ENCODE assay signal across 10 cellular contexts in the genomic region with DNA sequence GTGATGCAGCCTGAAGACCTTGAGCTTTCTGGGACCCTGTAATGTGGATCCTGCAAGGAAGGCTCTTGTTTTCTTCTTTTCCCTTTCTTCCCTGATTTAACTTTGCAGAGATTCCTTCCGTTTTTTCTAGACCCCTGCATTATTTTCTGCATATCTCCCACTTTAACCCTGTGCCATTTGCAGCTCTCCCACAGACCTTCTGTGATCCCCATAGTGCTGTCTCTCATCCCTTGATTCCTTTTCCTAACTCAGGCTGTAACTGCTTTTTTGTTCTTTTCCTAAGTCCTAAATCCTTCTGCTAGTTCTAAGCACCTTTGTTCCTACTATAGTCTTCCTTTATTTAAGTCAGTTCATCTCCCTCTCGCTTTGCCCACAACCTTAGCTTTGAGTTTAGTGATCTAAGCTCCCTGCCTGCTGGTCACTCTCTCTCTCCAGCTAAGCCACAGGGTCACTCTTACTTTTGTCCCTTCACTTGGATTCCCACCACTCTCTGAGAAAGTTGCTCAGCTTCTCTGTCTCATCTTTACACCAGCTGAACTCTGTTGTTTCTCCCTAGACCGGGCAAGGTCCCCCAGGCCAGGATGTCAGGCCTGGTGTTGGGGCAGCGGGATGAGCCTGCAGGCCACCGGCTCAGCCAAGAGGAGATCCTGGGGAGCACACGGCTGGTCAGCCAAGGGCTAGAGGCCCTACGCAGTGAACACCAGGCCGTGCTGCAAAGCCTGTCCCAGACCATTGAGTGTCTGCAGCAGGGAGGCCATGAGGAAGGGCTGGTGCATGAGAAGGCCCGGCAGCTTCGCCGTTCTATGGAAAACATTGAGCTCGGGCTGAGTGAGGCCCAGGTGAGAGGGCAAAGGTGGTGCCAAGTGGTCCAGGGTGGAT. TPM values are rescaled to one million over a fixed set of nuclear protein-coding genes. Genes with fewer than 3 reads are reported as not detected.
DNase-seq lines count a peak whose midpoint lies in the region; ATAC-seq and TF ChIP-seq lines count a peak whose summit lies in the region.
"Had no signal": no experiment of that assay in that cellular context is flagged by ENCODE, and none has a peak within 500 bp of the region (broad histone marks: within the 10 kb centered on the region; RNA-seq: fewer than 3 reads in every experiment).

No MANE protein-coding gene starts in this region.

- POLR2A ChIA-PET in naive thymus-derived CD4-positive, alpha-beta T cell (lab: Charles Lee) = interaction anchor here (0.7 to 3.6 kb wide), 9 partner anchors 8 to 131 kb away, joined by 3 to 33 read pairs (median 4); a partner anchor contains a TSS

- H3K4me3 ChIP-seq in HUES48 (ENCODE audit: low read depth, low read length) = peak overlapping the region; percentile 98; the same call in 1 of the 2 replicates
- peak overlapping the region in 2 of 3 donors; percentile 77 to 90 for H3K4me3 ChIP-seq in breast epithelium
- H3K4me3 ChIP-seq in naive thymus-derived CD4-positive, alpha-beta T cell (ENCODE audit: low read length) = no peak overlapping the region
- H3K4me3 ChIP-seq in tibial nerve = peak overlapping the region in 2 of 4 donors; percentile 6 to 83

- no peaks in the 10 kb centered on the region for H3K27me3 Mint-ChIP-seq in naive thymus-derived CD4-positive, alpha-beta T cell

- peaks cover 6% of the 10 kb centered on the region for H3K4me1 ChIP-seq in HUES48 (ENCODE audit: control insufficient read depth, insufficient read depth, low read length)
- H3K4me1 ChIP-seq in breast epithelium = peaks cover 5 to 10% of the 10 kb centered on the region in 2 donors
- peaks cover 0 to 21% of the 10 kb centered on the region in 2 donors for H3K4me1 ChIP-seq in naive thymus-derived CD4-positive, alpha-beta T cell (ENCODE audit: control insufficient read depth in 2 of 2, insufficient read depth in 2 of 2, low read length in 2 of 2)
- H3K4me1 ChIP-seq in tibial nerve = peaks cover 0 to 37% (median 24%) of the 10 kb centered on the region in 4 donors

- peak overlapping the region; percentile 88 to 100 (median 96) for H3K4me3 Mint-ChIP-seq in naive thymus-derived CD4-positive, alpha-beta T cell

- H3K27me3 ChIP-seq in HUES48 (ENCODE audit: control insufficient read depth, insufficient read depth, low read length) = no peaks in the 10 kb centered on the region
- H3K27me3 ChIP-seq in breast epithelium = no peaks in the 10 kb centered on the region
- H3K27me3 ChIP-seq in naive thymus-derived CD4-positive, alpha-beta T cell (ENCODE audit: control insufficient read depth in 2 of 2, insufficient read depth in 2 of 2, low read length in 2 of 2) = no peaks in the 10 kb centered on the region
- no peaks in the 10 kb centered on the region for H3K27me3 ChIP-seq in tibial nerve

- H3K9me3 ChIP-seq in HUES48 (ENCODE audit: control insufficient read depth, insufficient read depth, low read length) (no peaks in the 10 kb centered on the region), breast epithelium (no peaks in the 10 kb centered on the region), tibial nerve (no peaks in the 10 kb centered on the region)
- H3K9me3 ChIP-seq in naive thymus-derived CD4-positive, alpha-beta T cell (ENCODE audit: control insufficient read depth in 2 of 3, low read length in 3 of 3) = no peaks in the 10 kb centered on the region

- H3K27ac ChIP-seq in 22Rv1 = peak overlapping the region; percentile 67
- no peak overlapping the region for H3K27ac ChIP-seq in HUES48 (ENCODE audit: low read depth, low read length)
- H3K27ac ChIP-seq in breast epithelium = peak overlapping the region in 1 of 2 donors; percentile 97
- no peak overlapping the region for H3K27ac ChIP-seq in naive thymus-derived CD4-positive, alpha-beta T cell (ENCODE audit: low read depth, low read length)
- H3K27ac ChIP-seq in tibial nerve = peak overlapping the region in 2 of 4 donors; percentile 41 to 95

- no peak overlapping the region for H3K9ac ChIP-seq in HUES48 (ENCODE audit: low read depth, low read length)

- CTCF ChIA-PET in naive thymus-derived CD4-positive, alpha-beta T cell (lab: Charles Lee) = no interaction called here

- no peaks in the 10 kb centered on the region for H3K9me3 Mint-ChIP-seq in naive thymus-derived CD4-positive, alpha-beta T cell

- peaks cover 2 to 39% (median 24%) of the 10 kb centered on the region in 5 donors for H3K36me3 Mint-ChIP-seq in naive thymus-derived CD4-positive, alpha-beta T cell

- DNase-seq in breast epithelium (ENCODE audit: low spot score in 2 of 2) (no peak), NCI-H226 (no peak), tibial nerve (ENCODE audit: low spot score in 2 of 2) (no peak), posterior vena cava (ENCODE audit: low spot score) (no peak)
- DNase-seq in naive thymus-derived CD4-positive, alpha-beta T cell = no peak
- DNase-seq: NCI-H2171 treated with DMSO at 0.1 percent for 48 hours had no signal

- peak overlapping the region; percentile 67 to 100 (median 98) for H3K27ac Mint-ChIP-seq in naive thymus-derived CD4-positive, alpha-beta T cell

- H3K36me3 ChIP-seq in HUES48 (ENCODE audit: control insufficient read depth, insufficient read depth, low read length) (peaks cover 24% of the 10 kb centered on the region), breast epithelium (no peaks in the 10 kb centered on the region), tibial nerve (peaks cover 0 to 63% (median 3%) of the 10 kb centered on the region in 3 donors)
- peaks cover 0 to 38% (median 0%) of the 10 kb centered on the region in 3 experiments for H3K36me3 ChIP-seq in naive thymus-derived CD4-positive, alpha-beta T cell (ENCODE audit: control insufficient read depth in 2 of 3, insufficient read depth in 3 of 3, low read length in 3 of 3)

- no peak for TF ChIP-seq CTCF in 22Rv1 (IDR thresholded peaks at IDR 0.05)
- TF ChIP-seq CTCF in breast epithelium (IDR thresholded peaks at IDR 0.05) = no peak
- no peak for TF ChIP-seq CTCF in tibial nerve (IDR thresholded peaks at IDR 0.05)

- TF ChIP-seq POLR2A in breast epithelium (IDR thresholded peaks at IDR 0.05) = no peak
- TF ChIP-seq POLR2A in tibial nerve (IDR thresholded peaks at IDR 0.05) = no peak

- no peak for TF ChIP-seq EP300 in tibial nerve (IDR thresholded peaks at IDR 0.05)

- ATAC-seq in naive thymus-derived CD4-positive, alpha-beta T cell = no peak
- no peak for ATAC-seq in HG03095 (IDR thresholded peaks at IDR 0.05; ENCODE audit: unreplicated experiment)
- ATAC-seq: activated CD4-positive, CD25-positive, alpha-beta regulatory T cell treated with anti-CD3 and anti-CD28 coated beads, Interleukin-2, amount 50 U/mL, for 24 hours had no signal

- peaks cover 27 to 44% (median 40%) of the 10 kb centered on the region in 7 donors for H3K4me1 Mint-ChIP-seq in naive thymus-derived CD4-positive, alpha-beta T cell

- 82 to 89% methylated on average over 12 of the region's 12 CpGs for WGBS in tibial nerve, 2 donors

- intact Hi-C loops in breast epithelium (cut with DNase I; ENCODE audit: low total_unique reads) (no loop called here), posterior vena cava (cut with DNase I) (loop anchor here in 1 of 2 donors (10.0 kb wide), 1 partner anchor 64 kb away; no protein-coding TSS in a partner anchor)
- intact Hi-C loops in naive thymus-derived CD4-positive, alpha-beta T cell (cut with micrococcal nuclease) = no loop called here

RNA-seq across cellular contexts. Expression of a gene that starts 1.6 kb away (rescaled TPM):
- total RNA-seq in breast epithelium = 10 to 100 TPM; 20.5 to 33.7 (median 21.0) TPM
- 10 to 100 TPM; 16.5 to 56.9 (median 42.5) TPM for total RNA-seq in naive thymus-derived CD4-positive, alpha-beta T cell
- polyA plus RNA-seq in naive thymus-derived CD4-positive, alpha-beta T cell = 10 to 100 TPM; 11.6 to 12.7 TPM
- total RNA-seq in tibial nerve = 10 to 100 TPM; 21.6 to 32.9 (median 23.8) TPM
- 10 to 100 TPM; 15.1 TPM for total RNA-seq in posterior vena cava

RNA-seq across cellular contexts. Expression of a gene that starts 1.8 kb away (rescaled TPM):
- total RNA-seq in breast epithelium (10 to 100 TPM; 17.9 to 32.1 (median 29.1) TPM), tibial nerve (10 to 100 TPM in 2 of 4 donors, 1 to 10 TPM in 2; 8.4 to 17.3 (median 11.6) TPM), posterior vena cava (10 to 100 TPM; 30.7 to 34.4 TPM)
- 10 to 100 TPM; 32.0 to 57.5 (median 47.7) TPM for total RNA-seq in naive thymus-derived CD4-positive, alpha-beta T cell
- polyA plus RNA-seq in naive thymus-derived CD4-positive, alpha-beta T cell = 10 to 100 TPM; 48.4 to 58.6 TPM

RNA-seq across cellular contexts. Expression of a gene that starts 7.3 kb away (rescaled TPM):
- total RNA-seq in breast epithelium (10 to 100 TPM; 12.6 to 21.4 (median 19.3) TPM), tibial nerve (10 to 100 TPM; 16.3 to 21.0 (median 17.9) TPM), posterior vena cava (1 to 10 TPM; 9.3 to 9.9 TPM)
- total RNA-seq in naive thymus-derived CD4-positive, alpha-beta T cell = 10 to 100 TPM in 4 of 5 experiments, 1 to 10 TPM in 1; 9.8 to 14.5 (median 12.7) TPM
- polyA plus RNA-seq in naive thymus-derived CD4-positive, alpha-beta T cell = 1 to 10 TPM; 2.9 to 4.0 TPM

RNA-seq across cellular contexts. Expression of a gene that starts 15.1 kb away (rescaled TPM):
- total RNA-seq in breast epithelium (10 to 100 TPM in 2 of 3 donors, 1 to 10 TPM in 1; 7.0 to 57.1 (median 52.1) TPM), tibial nerve (1 to 10 TPM; 1.5 to 5.5 (median 3.9) TPM), posterior vena cava (10 to 100 TPM in 1 of 2 donors, 1 to 10 TPM in 1; 3.0 to 10.3 TPM)
- total RNA-seq in naive thymus-derived CD4-positive, alpha-beta T cell = 1 to 10 TPM in 4 of 5 experiments, under 1 TPM in 1; 0.51 to 3.5 (median 1.4) TPM
- polyA plus RNA-seq in naive thymus-derived CD4-positive, alpha-beta T cell = under 1 TPM; 0.31 to 0.38 TPM

RNA-seq across cellular contexts. Expression of a gene that starts 39.6 kb away (rescaled TPM):
- total RNA-seq in breast epithelium (10 to 100 TPM; 48.8 to 69.2 (median 56.3) TPM), tibial nerve (10 to 100 TPM; 39.1 to 96.3 (median 52.8) TPM), posterior vena cava (10 to 100 TPM; 40.0 to 40.1 TPM)
- total RNA-seq in naive thymus-derived CD4-positive, alpha-beta T cell = 10 to 100 TPM; 25.4 to 66.3 (median 48.4) TPM
- polyA plus RNA-seq in naive thymus-derived CD4-positive, alpha-beta T cell = 10 to 100 TPM; 56.0 to 89.6 TPM
